In the genomic region with DNA sequence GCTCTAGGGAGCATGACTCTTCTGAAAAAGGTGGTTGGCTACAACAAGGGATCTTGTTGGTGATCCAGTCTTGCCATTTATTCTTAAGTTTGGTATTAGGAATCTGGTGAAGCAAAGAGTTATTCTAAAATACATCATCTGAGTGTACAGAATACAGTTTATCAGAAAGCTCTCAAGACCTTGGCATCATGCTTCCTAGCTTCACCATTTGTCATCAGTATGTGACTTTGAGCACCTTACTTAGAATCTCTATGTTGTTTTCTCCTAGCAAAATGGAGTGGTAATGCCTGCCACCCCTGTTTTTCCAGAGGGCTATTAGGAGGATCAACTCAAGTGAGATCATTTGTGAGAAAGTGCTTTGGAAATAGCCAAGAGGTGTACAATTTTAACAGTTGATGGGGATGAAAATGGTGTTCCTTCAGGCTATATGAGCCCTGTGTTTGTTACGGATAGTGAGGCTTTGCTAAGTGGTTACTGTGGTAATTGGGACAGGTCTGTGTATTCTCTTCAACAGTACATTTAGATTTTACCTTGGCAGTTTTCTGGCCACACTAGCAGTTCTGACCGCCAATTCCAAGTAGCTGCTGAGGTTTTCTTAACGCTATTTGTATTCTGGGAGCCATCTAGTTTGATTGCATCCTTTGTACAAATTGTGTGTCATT, we compare ENCODE assay signal across 25 cellular contexts.
DNase-seq lines count a peak whose midpoint lies in the region; ATAC-seq, FAIRE-seq and TF ChIP-seq lines count a peak whose summit lies in the region.
"Had no signal": no experiment of that assay in that cellular context is flagged by ENCODE, and none has a peak within 500 bp of the region (broad histone marks: within the 10 kb centered on the region; RNA-seq: fewer than 3 reads in every experiment).

No MANE protein-coding gene starts in this region.

- no peak for TF ChIP-seq RAD21 in GM12878 (IDR thresholded peaks at IDR 0.05; ENCODE audit: insufficient read depth, low read depth, low read length)

- no peak overlapping the region for H3K4me3 ChIP-seq in GM12878
- no peak overlapping the region for H3K4me3 ChIP-seq in sigmoid colon
- H3K4me3 ChIP-seq in tibial artery, result no peak overlapping the region
- H3K4me3 ChIP-seq: GM23248, Peyer's patch had no signal

- no peak for TF ChIP-seq CTCF in GM12878 (IDR thresholded peaks at IDR 0.05 in 2 of 3, conservative IDR thresholded peaks at IDR 0.05 in 1 of 3; ENCODE audit: control insufficient read depth in 2 of 3, extremely low read depth in 1 of 3, insufficient read depth in 1 of 3, low read depth in 3 of 3, low read length in 3 of 3)
- no peak for TF ChIP-seq CTCF in sigmoid colon (IDR thresholded peaks at IDR 0.05)
- TF ChIP-seq CTCF in tibial artery (IDR thresholded peaks at IDR 0.05), result no peak

- WGBS in GM12878 (ENCODE audit: insufficient coverage, insufficient replicate concordance, low lambda C conversion rate, missing lambda C conversion rate), result 87% methylated on average over 3 of the region's 3 CpGs
- 94 to 97% methylated on average over 3 of the region's 3 CpGs for WGBS in sigmoid colon, 2 donors

- SMC1A ChIA-PET in GM12878 (lab: Charles Lee; ENCODE audit: uncharacterized antibody, unreplicated experiment), result no interaction called here

- no peaks in the 10 kb centered on the region for H4K20me1 ChIP-seq in GM12878 (ENCODE audit: control insufficient read depth, insufficient read depth)

- no TSS peak for BruUV-seq in GM12878 (replicated peaks; lab: Mats Ljungman, UMichigan)

- ATAC-seq in GM12878, result no peak
- ATAC-seq in HG03571 (IDR thresholded peaks at IDR 0.05; ENCODE audit: unreplicated experiment), result no peak
- ATAC-seq: HepG2 had no signal

- CTCF ChIA-PET in GM12878 (lab: Yijun Ruan, JAX), result no interaction called here

- POLR2A ChIA-PET in GM12878 (lab: Charles Lee), result no interaction called here

- H3K9ac ChIP-seq in GM12878 (ENCODE audit: control insufficient read depth, insufficient read depth, low read length), result no peak overlapping the region
- H3K9ac ChIP-seq: GM23248 had no signal

- TF ChIP-seq EP300 in GM12878 (IDR thresholded peaks at IDR 0.05; ENCODE audit: borderline replicate concordance in 1 of 2, control insufficient read depth in 1 of 2, low read depth in 2 of 2, low read length in 2 of 2) (no peak), sigmoid colon (IDR thresholded peaks at IDR 0.05) (peak in 2 of 4 donors; percentile 46 to 76)

- intact Hi-C loops in GM12878 (cut with micrococcal nuclease; ENCODE audit: unreplicated experiment) (no loop called here), sigmoid colon (cut with DNase I) (loop anchor here (2.0 to 10.0 kb wide), 2 partner anchors 39 to 181 kb away; no protein-coding TSS in a partner anchor), tibial artery (cut with DNase I; ENCODE audit: low total_unique reads) (no loop called here)

- no peaks in the 10 kb centered on the region for H3K79me2 ChIP-seq in GM12878 (ENCODE audit: control insufficient read depth, insufficient read depth, low read length)

- in situ Hi-C loops in GM12878 (cut with MboI), result no loop called here

- H3K4me2 ChIP-seq in GM12878 (ENCODE audit: control insufficient read depth, insufficient read depth), result no peak overlapping the region

- FAIRE-seq in GM12878 (lab: Jason Lieb, UNC), result peak; percentile 41
- FAIRE-seq: GM12892, HepG2 had no signal

- H3K27me3 ChIP-seq in GM12878 (replicated peaks in 1 of 2; ENCODE audit: control insufficient read depth in 2 of 2, insufficient read depth in 2 of 2, low read length in 1 of 2) (no peaks in the 10 kb centered on the region), sigmoid colon (no peaks in the 10 kb centered on the region), tibial artery (no peaks in the 10 kb centered on the region)
- H3K27me3 ChIP-seq: Peyer's patch had no signal

- RAD21 ChIA-PET in GM12878 (lab: Charles Lee; ENCODE audit: unreplicated experiment), result no interaction called here

- no peaks in the 10 kb centered on the region for H3K36me3 ChIP-seq in GM12878 (ENCODE audit: control insufficient read depth in 2 of 2, insufficient read depth in 2 of 2, low read length in 1 of 2)
- H3K36me3 ChIP-seq in sigmoid colon, result no peaks in the 10 kb centered on the region
- H3K36me3 ChIP-seq in tibial artery, result no peaks in the 10 kb centered on the region
- H3K36me3 ChIP-seq: Peyer's patch had no signal

- H3K4me1 ChIP-seq in GM12878 (ENCODE audit: control insufficient read depth, insufficient read depth, low read length) (no peaks in the 10 kb centered on the region), sigmoid colon (peaks cover 0 to 62% (median 24%) of the 10 kb centered on the region in 4 donors), tibial artery (peaks cover 0 to 12% (median 0%) of the 10 kb centered on the region in 4 donors)
- H3K4me1 ChIP-seq: Peyer's patch had no signal

- no peak for TF ChIP-seq POLR2A in GM12878 (IDR thresholded peaks at IDR 0.05; ENCODE audit: low read depth, low read length)
- TF ChIP-seq POLR2A in sigmoid colon (IDR thresholded peaks at IDR 0.05), result no peak

- DNase-seq in ELF-1 (ENCODE audit: low read depth, low spot score) (peak; percentile 30), GM12878 (ENCODE audit: low read depth, low spot score) (no peak), islet precursor cell (peak; percentile 57), sigmoid colon (no peak), cortex of kidney (lab: John Stamatoyannopoulos, UW) (no peak), tibial artery (no peak)
- DNase-seq: CD4-positive, CD25-positive, alpha-beta regulatory T cell; COR-L47; DMS 273 treated with DMSO at 0.1 percent for 48 hours; DMS79 treated with DMSO at 0.1 percent for 48 hours; GM23248; H9; HFFc6; KBM-7; MM.1S; NCI-H1048; NCI-H1436; NCI-H187 treated with DMSO at 0.1 percent for 48 hours; NCI-H226; NCI-H510A treated with DMSO at 0.1 percent for 48 hours; Peyer's patch had no signal

- H3K27ac ChIP-seq in GM12878 (ENCODE audit: control insufficient read depth, insufficient read depth), result no peak overlapping the region
- peak overlapping the region; percentile 61 to 78 (median 67) for H3K27ac ChIP-seq in sigmoid colon
- H3K27ac ChIP-seq in tibial artery, result no peak overlapping the region
- H3K27ac ChIP-seq: GM23248, HL-60, Peyer's patch had no signal

- H3K9me3 ChIP-seq in GM12878 (replicated peaks; ENCODE audit: control insufficient read depth, insufficient read depth, low read length), result no peaks in the 10 kb centered on the region
- H3K9me3 ChIP-seq in sigmoid colon, result no peaks in the 10 kb centered on the region
- no peaks in the 10 kb centered on the region for H3K9me3 ChIP-seq in tibial artery
- H3K9me3 ChIP-seq: Peyer's patch had no signal

- no peak overlapping the region for H2AFZ ChIP-seq in GM12878 (ENCODE audit: control insufficient read depth, low read depth, low read length)
- H2AFZ ChIP-seq: GM23248 had no signal

TF ChIP-seq in GM12878, 131 proteins besides CTCF, POLR2A, EP300 and RAD21:
- TF ChIP-seq, protein P1, sequence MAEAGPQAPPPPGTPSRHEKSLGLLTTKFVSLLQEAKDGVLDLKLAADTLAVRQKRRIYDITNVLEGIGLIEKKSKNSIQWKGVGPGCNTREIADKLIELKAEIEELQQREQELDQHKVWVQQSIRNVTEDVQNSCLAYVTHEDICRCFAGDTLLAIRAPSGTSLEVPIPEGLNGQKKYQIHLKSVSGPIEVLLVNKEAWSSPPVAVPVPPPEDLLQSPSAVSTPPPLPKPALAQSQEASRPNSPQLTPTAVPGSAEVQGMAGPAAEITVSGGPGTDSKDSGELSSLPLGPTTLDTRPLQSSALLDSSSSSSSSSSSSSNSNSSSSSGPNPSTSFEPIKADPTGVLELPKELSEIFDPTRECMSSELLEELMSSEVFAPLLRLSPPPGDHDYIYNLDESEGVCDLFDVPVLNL (IDR thresholded peaks at IDR 0.05; ENCODE audit: low read depth, low read length), result no peak
- TF ChIP-seq SRF (IDR thresholded peaks at IDR 0.05; ENCODE audit: low read depth in 2 of 2, low read length in 2 of 2) (no peak), FOXK2 (IDR thresholded peaks at IDR 0.05) (no peak), SUPT20H (IDR thresholded peaks at IDR 0.05; ENCODE audit: borderline replicate concordance, control insufficient read depth, low read depth, low read length) (no peak), WRNIP1 (IDR thresholded peaks at IDR 0.05; ENCODE audit: borderline replicate concordance, low read depth, low read length) (no peak), POLR2AphosphoS2 (IDR thresholded peaks at IDR 0.05; ENCODE audit: low read depth, low read length) (no peak), SMARCA5 (IDR thresholded peaks at IDR 0.05) (no peak), YBX1 (IDR thresholded peaks at IDR 0.05) (no peak), BHLHE40 (IDR thresholded peaks at IDR 0.05; ENCODE audit: borderline replicate concordance in 1 of 2, low read depth in 2 of 2, low read length in 1 of 2) (no peak), BACH1 (IDR thresholded peaks at IDR 0.05; ENCODE audit: borderline replicate concordance) (no peak), IKZF1 (conservative IDR thresholded peaks at IDR 0.05) (no peak), CBFB (IDR thresholded peaks at IDR 0.05; ENCODE audit: low read depth) (no peak), DPF2 (IDR thresholded peaks at IDR 0.05) (no peak), ZNF24 (IDR thresholded peaks at IDR 0.05) (no peak)
TF ChIP-seq in GM12878: peak in this region for 0.

Comparison
In these comparisons a context has a peak if more than half of its experiments do, and no peak if none do; other contexts are left out.
1. DNase-seq: peak in ELF-1 (single experiment) and islet precursor cell (single experiment); none in GM12878 (single experiment), sigmoid colon (single experiment), cortex of kidney (single experiment) and tibial artery (0 of 2).
2. H3K27ac ChIP-seq: peak in sigmoid colon (4 of 4); none in GM12878 (single experiment) and tibial artery (0 of 2).